11 cellular contexts compared by ENCODE assay signal in the genomic region with DNA sequence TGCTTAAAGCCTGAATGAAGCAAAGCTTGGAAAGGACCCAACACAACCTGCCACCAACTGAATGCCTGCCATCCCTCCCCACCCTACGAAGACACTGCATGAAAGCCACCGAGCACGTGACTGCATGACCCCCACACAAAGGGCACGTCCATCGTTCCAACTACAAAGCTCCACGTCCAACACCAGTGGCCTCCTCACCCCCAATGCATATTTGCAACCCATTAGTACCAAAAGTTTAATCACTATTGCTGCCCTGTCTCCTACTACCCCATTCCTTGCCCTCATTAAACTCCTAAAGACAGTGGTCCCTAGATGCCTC. TPM values are rescaled to one million over a fixed set of nuclear protein-coding genes. Genes with fewer than 3 reads are reported as not detected.
DNase-seq lines count a peak whose midpoint lies in the region; ATAC-seq and TF ChIP-seq lines count a peak whose summit lies in the region.
"Had no signal": no experiment of that assay in that cellular context is flagged by ENCODE, and none has a peak within 500 bp of the region (broad histone marks: within the 10 kb centered on the region; RNA-seq: fewer than 3 reads in every experiment).

No MANE protein-coding gene starts in this region.

- H3K4me1 ChIP-seq in RWPE2 (ENCODE audit: insufficient read depth, poor library complexity, severe bottlenecking), result peaks cover 83% of the 10 kb centered on the region

- H3K27ac Mint-ChIP-seq in activated T-cell treated with anti-CD3 and anti-CD28 coated beads, Interleukin-2, amount 50 U/mL, for 24 hours, result peak overlapping the region; percentile 89
- peak overlapping the region; percentile 3 for H3K27ac Mint-ChIP-seq in dendritic cell treated with granulocyte-macrophage colony-stimulating factor and Interleukin-4, amounts not matched to agents 40 ng/mL and 50 ng/mL, for 4 days
- peak overlapping the region; percentile 76 for H3K27ac Mint-ChIP-seq in progenitor cell of endocrine pancreas

- no peaks in the 10 kb centered on the region for H3K27me3 ChIP-seq in RWPE2 (ENCODE audit: insufficient read depth, poor library complexity, severe bottlenecking)
- H3K27me3 ChIP-seq: pancreas, uterus had no signal

- intact Hi-C loops in dendritic cell treated with granulocyte-macrophage colony-stimulating factor and Interleukin-4, amounts not matched to agents 40 ng/mL and 50 ng/mL, for 4 days (cut with micrococcal nuclease), result no loop called here

- H3K27me3 Mint-ChIP-seq in activated T-cell treated with anti-CD3 and anti-CD28 coated beads, Interleukin-2, amount 50 U/mL, for 24 hours, result no peaks in the 10 kb centered on the region
- no peaks in the 10 kb centered on the region for H3K27me3 Mint-ChIP-seq in dendritic cell treated with granulocyte-macrophage colony-stimulating factor and Interleukin-4, amounts not matched to agents 40 ng/mL and 50 ng/mL, for 4 days
- H3K27me3 Mint-ChIP-seq in progenitor cell of endocrine pancreas, result no peaks in the 10 kb centered on the region

- H3K4me3 Mint-ChIP-seq in activated T-cell treated with anti-CD3 and anti-CD28 coated beads, Interleukin-2, amount 50 U/mL, for 24 hours, result peak overlapping the region; percentile 57
- no peak overlapping the region for H3K4me3 Mint-ChIP-seq in dendritic cell treated with granulocyte-macrophage colony-stimulating factor and Interleukin-4, amounts not matched to agents 40 ng/mL and 50 ng/mL, for 4 days
- no peak overlapping the region for H3K4me3 Mint-ChIP-seq in progenitor cell of endocrine pancreas (ENCODE audit: low read depth)

- ATAC-seq in RWPE2 (ENCODE audit: low read depth) (no peak), HG03025 (IDR thresholded peaks at IDR 0.05; ENCODE audit: low FRiP score, unreplicated experiment) (no peak)
- ATAC-seq: pancreas had no signal

- H3K27ac ChIP-seq in RWPE2 (ENCODE audit: poor library complexity, severe bottlenecking), result peak overlapping the region; percentile 89
- H3K27ac ChIP-seq: pancreas, uterus had no signal

- peaks cover 96% of the 10 kb centered on the region for H3K4me1 Mint-ChIP-seq in activated T-cell treated with anti-CD3 and anti-CD28 coated beads, Interleukin-2, amount 50 U/mL, for 24 hours (ENCODE audit: low read depth)
- peaks cover 82% of the 10 kb centered on the region for H3K4me1 Mint-ChIP-seq in dendritic cell treated with granulocyte-macrophage colony-stimulating factor and Interleukin-4, amounts not matched to agents 40 ng/mL and 50 ng/mL, for 4 days (ENCODE audit: low read depth)
- H3K4me1 Mint-ChIP-seq in progenitor cell of endocrine pancreas (ENCODE audit: low read depth), result peaks cover 56% of the 10 kb centered on the region

- H3K36me3 ChIP-seq in RWPE2 (ENCODE audit: low read depth), result 0 out of 2 replicates have a peak, but pooled peaks cover 4% of the 10 kb centered on the region
- H3K36me3 ChIP-seq: pancreas, uterus had no signal

- H3K36me3 Mint-ChIP-seq in activated T-cell treated with anti-CD3 and anti-CD28 coated beads, Interleukin-2, amount 50 U/mL, for 24 hours (ENCODE audit: low read depth), result peaks cover 14% of the 10 kb centered on the region
- no peaks in the 10 kb centered on the region for H3K36me3 Mint-ChIP-seq in dendritic cell treated with granulocyte-macrophage colony-stimulating factor and Interleukin-4, amounts not matched to agents 40 ng/mL and 50 ng/mL, for 4 days (ENCODE audit: low read depth)
- peaks cover 2% of the 10 kb centered on the region for H3K36me3 Mint-ChIP-seq in progenitor cell of endocrine pancreas (ENCODE audit: insufficient read depth)

- no peak for DNase-seq in activated T-cell treated with anti-CD3 and anti-CD28 coated beads, Interleukin-2, amount 50 U/mL, for 24 hours
- DNase-seq in activated T-cell treated with anti-CD3 and anti-CD28 coated beads, Interleukin-2, amount 50 U/mL, for 48 hours, result no peak
- DNase-seq in RWPE2 (ENCODE audit: low spot score), result no peak
- DNase-seq in progenitor cell of endocrine pancreas (ENCODE audit: low spot score, unreplicated experiment), result no peak
- no peak for DNase-seq in hypothalamus (lab: John Stamatoyannopoulos, UW)
- DNase-seq in NCI-H1105 (lab: John Stamatoyannopoulos, UW), result no peak
- DNase-seq: NCI-H2029 treated with DMSO at 0.1 percent for 48 hours, pancreas, uterus had no signal

- H3K9me3 ChIP-seq in RWPE2 (ENCODE audit: severe bottlenecking), result no peaks in the 10 kb centered on the region
- H3K9me3 ChIP-seq: pancreas, uterus had no signal

- no peaks in the 10 kb centered on the region for H3K9me3 Mint-ChIP-seq in activated T-cell treated with anti-CD3 and anti-CD28 coated beads, Interleukin-2, amount 50 U/mL, for 24 hours
- H3K9me3 Mint-ChIP-seq in dendritic cell treated with granulocyte-macrophage colony-stimulating factor and Interleukin-4, amounts not matched to agents 40 ng/mL and 50 ng/mL, for 4 days, result no peaks in the 10 kb centered on the region
- no peaks in the 10 kb centered on the region for H3K9me3 Mint-ChIP-seq in progenitor cell of endocrine pancreas (ENCODE audit: low read depth)

- H3K4me3 ChIP-seq in RWPE2 (ENCODE audit: severe bottlenecking), result no peak overlapping the region
- H3K4me3 ChIP-seq: pancreas, uterus had no signal

- TF ChIP-seq CTCF in RWPE2 (IDR thresholded peaks at IDR 0.05; ENCODE audit: poor library complexity, severe bottlenecking), result no peak
- TF ChIP-seq CTCF in progenitor cell of endocrine pancreas (IDR thresholded peaks at IDR 0.05; ENCODE audit: unreplicated experiment), result no peak

RNA-seq across cellular contexts. Expression of gene ANKRD11, which starts 43.4 kb away (rescaled TPM):
- 178 and 183 TPM in 2 replicates for total RNA-seq in progenitor cell of endocrine pancreas

Comparison
In these comparisons a context has a peak if more than half of its experiments do, and no peak if none do; other contexts are left out.
1. H3K27ac Mint-ChIP-seq: peak in every context shown above with its lines; median percentile 89 in activated T-cell treated with anti-CD3 and anti-CD28 coated beads, Interleukin-2, amount 50 U/mL, for 24 hours; 76 in progenitor cell of endocrine pancreas; 3 in dendritic cell treated with granulocyte-macrophage colony-stimulating factor and Interleukin-4, amounts not matched to agents 40 ng/mL and 50 ng/mL, for 4 days.